In the genomic region with DNA sequence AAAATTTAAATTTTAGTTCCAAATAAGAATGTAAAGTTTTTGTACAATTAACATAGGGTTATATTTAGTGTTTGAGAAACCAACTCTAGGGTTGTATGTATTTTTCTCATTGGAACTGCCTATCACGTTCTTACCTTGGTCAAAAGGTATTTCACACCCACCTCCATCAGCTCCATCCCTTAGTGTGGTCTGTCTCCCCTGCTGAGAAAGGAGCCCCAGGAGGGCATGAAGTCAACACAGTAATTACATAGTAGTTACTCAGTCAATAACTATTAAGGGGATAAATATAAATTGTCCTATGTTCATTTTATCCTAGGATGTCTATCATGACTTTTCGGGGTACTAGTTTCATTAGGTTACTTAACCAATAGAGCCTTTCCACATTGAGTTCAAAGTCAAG, we compare ENCODE assay signal across 23 cellular contexts.
DNase-seq lines count a peak whose midpoint lies in the region; ATAC-seq and TF ChIP-seq lines count a peak whose summit lies in the region.
"Had no signal": no experiment of that assay in that cellular context is flagged by ENCODE, and none has a peak within 500 bp of the region (broad histone marks: within the 10 kb centered on the region; RNA-seq: fewer than 3 reads in every experiment).

No MANE protein-coding gene starts in this region.

- H3K27me3 Mint-ChIP-seq in activated CD4-positive, alpha-beta T cell treated with anti-CD3 and anti-CD28 coated beads, Interleukin-2, amount 10 ng/mL, durations not matched to agents 24 days and 14 days: no peaks in the 10 kb centered on the region
- H3K27me3 Mint-ChIP-seq: CD8-positive, alpha-beta memory T cell had no signal

- 89 to 95% methylated on average over 2 of the region's 2 CpGs for WGBS in sigmoid colon, 2 donors

- intact Hi-C loops in dorsolateral prefrontal cortex (cut with DNase I): no loop called here
- intact Hi-C loops in sigmoid colon (cut with DNase I): no loop called here
- intact Hi-C loops in activated CD4-positive, alpha-beta T cell treated with anti-CD3 and anti-CD28 coated beads, Interleukin-2, amount 10 ng/mL, durations not matched to agents 24 days and 14 days (cut with micrococcal nuclease): no loop called here

- no peak overlapping the region for H3K4me3 Mint-ChIP-seq in activated CD4-positive, alpha-beta T cell treated with anti-CD3 and anti-CD28 coated beads, Interleukin-2, amount 10 ng/mL, durations not matched to agents 24 days and 14 days
- H3K4me3 Mint-ChIP-seq: CD8-positive, alpha-beta memory T cell; GM23338 had no signal

- H3K36me3 Mint-ChIP-seq in activated CD4-positive, alpha-beta T cell treated with anti-CD3 and anti-CD28 coated beads, Interleukin-2, amount 10 ng/mL, durations not matched to agents 24 days and 14 days (ENCODE audit: low read depth): no peaks in the 10 kb centered on the region

- DNase-seq in NCI-H146 (lab: John Stamatoyannopoulos, UW): peak; percentile 41
- DNase-seq in NCI-H146 treated with DMSO at 0.1 percent for 48 hours (lab: John Stamatoyannopoulos, UW; ENCODE audit: unreplicated experiment): no peak
- no peak for DNase-seq in dorsolateral prefrontal cortex
- DNase-seq in sigmoid colon: no peak
- no peak for DNase-seq in activated CD4-positive, alpha-beta T cell treated with anti-CD3 and anti-CD28 coated beads, Interleukin-2, amount 10 ng/mL, durations not matched to agents 24 days and 14 days
- no peak for DNase-seq in activated T-cell treated with anti-CD3 and anti-CD28 coated beads for 4 hours
- DNase-seq: 8988T; AML-193; Calu3; CD8-positive, alpha-beta memory T cell; DMS153; IMR-90; NCI-H1436; NCI-H2029; NCI-H345; OCI-M1; SJCRH30 had no signal

- H3K27ac Mint-ChIP-seq in activated CD4-positive, alpha-beta T cell treated with anti-CD3 and anti-CD28 coated beads, Interleukin-2, amount 10 ng/mL, durations not matched to agents 24 days and 14 days: no peak overlapping the region
- H3K27ac Mint-ChIP-seq: CD8-positive, alpha-beta memory T cell; GM23338 had no signal

- ATAC-seq in GM21447 (IDR thresholded peaks at IDR 0.05; ENCODE audit: unreplicated experiment): no peak
- ATAC-seq: GM23338 had no signal

- H3K27ac ChIP-seq in dorsolateral prefrontal cortex (peak overlapping the region in 56 of 59 donors; percentile 21 to 97 (median 90)), sigmoid colon (peak overlapping the region in 3 of 4 donors; percentile 58 to 83 (median 76))
- H3K27ac ChIP-seq: C4-2B, HL-60, KMS-11, SJCRH30 had no signal

- no peak for TF ChIP-seq EP300 in sigmoid colon (IDR thresholded peaks at IDR 0.05)

- H3K4me3 ChIP-seq in dorsolateral prefrontal cortex (no peak overlapping the region), sigmoid colon (no peak overlapping the region)
- H3K4me3 ChIP-seq: GM23338, HAP-1, SJCRH30 had no signal

- H3K4me1 Mint-ChIP-seq in activated CD4-positive, alpha-beta T cell treated with anti-CD3 and anti-CD28 coated beads, Interleukin-2, amount 10 ng/mL, durations not matched to agents 24 days and 14 days: peaks cover 11% of the 10 kb centered on the region
- H3K4me1 Mint-ChIP-seq: GM23338 had no signal

- peaks cover 4% of the 10 kb centered on the region for H3K9me3 Mint-ChIP-seq in activated CD4-positive, alpha-beta T cell treated with anti-CD3 and anti-CD28 coated beads, Interleukin-2, amount 10 ng/mL, durations not matched to agents 24 days and 14 days

- no peaks in the 10 kb centered on the region for H3K36me3 ChIP-seq in sigmoid colon
- H3K36me3 ChIP-seq: HAP-1, SJCRH30 had no signal

- H3K9me3 ChIP-seq in sigmoid colon: no peaks in the 10 kb centered on the region
- H3K9me3 ChIP-seq: HAP-1, SJCRH30 had no signal

- H3K27me3 ChIP-seq in dorsolateral prefrontal cortex: no peaks in the 10 kb centered on the region
- no peaks in the 10 kb centered on the region for H3K27me3 ChIP-seq in sigmoid colon
- H3K27me3 ChIP-seq: SJCRH30 had no signal

- no peak for TF ChIP-seq CTCF in dorsolateral prefrontal cortex (IDR thresholded peaks at IDR 0.05 in 54 of 56, conservative IDR thresholded peaks at IDR 0.05 in 2 of 56; ENCODE audit: low read depth in 1 of 56, partially characterized antibody in 56 of 56)
- TF ChIP-seq CTCF in sigmoid colon (IDR thresholded peaks at IDR 0.05): no peak

- peaks cover 0 to 61% (median 35%) of the 10 kb centered on the region in 4 donors for H3K4me1 ChIP-seq in sigmoid colon

- no peak for TF ChIP-seq POLR2A in sigmoid colon (IDR thresholded peaks at IDR 0.05)
